Comparison of ENCODE assay signal across 10 cellular contexts in genomic region chr10:11678074-11678793, GRCh38.
DNase-seq lines count a peak whose midpoint lies in the region; ATAC-seq, FAIRE-seq and TF ChIP-seq lines count a peak whose summit lies in the region.
"Had no signal": no experiment of that assay in that cellular context is flagged by ENCODE, and none has a peak within 500 bp of the region (broad histone marks: within the 10 kb centered on the region; RNA-seq: fewer than 3 reads in every experiment).

No MANE protein-coding gene starts in this region.

- WGBS in pancreas, 2 donors, result 77 to 78% methylated on average over 17 of the region's 17 CpGs

- H3K27me3 ChIP-seq in GM06990 (replicated peaks; ENCODE audit: control insufficient read depth, insufficient read depth, low read length) (no peaks in the 10 kb centered on the region), pancreas (no peaks in the 10 kb centered on the region)

- intact Hi-C loops in pancreas (cut with DNase I), result no loop called here

- H3K36me3 ChIP-seq in GM06990 (ENCODE audit: control insufficient read depth, insufficient read depth, low read length) (no peaks in the 10 kb centered on the region), pancreas (no peaks in the 10 kb centered on the region)

- peak; percentile 88 for DNase-seq in GM06990 (ENCODE audit: extremely low read depth, insufficient read length)
- DNase-seq in choroid plexus epithelial cell (ENCODE audit: low read depth), result peak; percentile 55
- DNase-seq in pancreas, result no peak
- DNase-seq in NCI-H82 treated with DMSO at 0.1 percent for 48 hours (lab: John Stamatoyannopoulos, UW; ENCODE audit: unreplicated experiment), result no peak
- no peak for DNase-seq in NCI-H1930 (lab: John Stamatoyannopoulos, UW)
- no peak for DNase-seq in activated CD4-positive, alpha-beta T cell treated with anti-CD3 and anti-CD28 coated beads for 4 hours

- FAIRE-seq in pancreas (lab: Jason Lieb, UNC), result no peak
- FAIRE-seq: colon had no signal

- TF ChIP-seq CTCF in GM06990 (IDR thresholded peaks at IDR 0.05; ENCODE audit: insufficient read depth, low read length, poor library complexity, severe bottlenecking), result no peak
- peak; percentile 8 for TF ChIP-seq CTCF in choroid plexus epithelial cell (conservative IDR thresholded peaks at IDR 0.05; ENCODE audit: low read depth, low read length)
- TF ChIP-seq CTCF in pancreas (IDR thresholded peaks at IDR 0.05), result no peak

- peak; percentile 86 for ATAC-seq in GM19438 (IDR thresholded peaks at IDR 0.05; ENCODE audit: low read depth, unreplicated experiment)
- peak; percentile 91 for ATAC-seq in HG03354 (IDR thresholded peaks at IDR 0.05; ENCODE audit: poor library complexity, severe bottlenecking, unreplicated experiment)
- no peak for ATAC-seq in pancreas

- no peak overlapping the region for H3K27ac ChIP-seq in pancreas
- H3K27ac ChIP-seq: skin epidermis had no signal

- H3K4me3 ChIP-seq in GM06990 (replicated peaks; ENCODE audit: low read depth, low read length) (no peak overlapping the region), choroid plexus epithelial cell (ENCODE audit: low read depth, low read length) (no peak overlapping the region), pancreas (no peak overlapping the region)
- H3K4me3 ChIP-seq: skin epidermis had no signal

- no peaks in the 10 kb centered on the region for H3K9me3 ChIP-seq in pancreas

- peaks cover 5 to 16% (median 11%) of the 10 kb centered on the region in 3 donors for H3K4me1 ChIP-seq in pancreas

Comparison
In these comparisons a context has a peak if more than half of its experiments do, and no peak if none do; other contexts are left out.
1. DNase-seq: peak in GM06990 (single experiment) and choroid plexus epithelial cell (single experiment); none in pancreas (0 of 6), NCI-H82 treated with DMSO at 0.1 percent for 48 hours (single experiment), NCI-H1930 (0 of 2) and activated CD4-positive, alpha-beta T cell treated with anti-CD3 and anti-CD28 coated beads for 4 hours (0 of 2).
2. ATAC-seq: peak in GM19438 (single experiment) and HG03354 (single experiment); none in pancreas (0 of 4).